In the genomic region with DNA sequence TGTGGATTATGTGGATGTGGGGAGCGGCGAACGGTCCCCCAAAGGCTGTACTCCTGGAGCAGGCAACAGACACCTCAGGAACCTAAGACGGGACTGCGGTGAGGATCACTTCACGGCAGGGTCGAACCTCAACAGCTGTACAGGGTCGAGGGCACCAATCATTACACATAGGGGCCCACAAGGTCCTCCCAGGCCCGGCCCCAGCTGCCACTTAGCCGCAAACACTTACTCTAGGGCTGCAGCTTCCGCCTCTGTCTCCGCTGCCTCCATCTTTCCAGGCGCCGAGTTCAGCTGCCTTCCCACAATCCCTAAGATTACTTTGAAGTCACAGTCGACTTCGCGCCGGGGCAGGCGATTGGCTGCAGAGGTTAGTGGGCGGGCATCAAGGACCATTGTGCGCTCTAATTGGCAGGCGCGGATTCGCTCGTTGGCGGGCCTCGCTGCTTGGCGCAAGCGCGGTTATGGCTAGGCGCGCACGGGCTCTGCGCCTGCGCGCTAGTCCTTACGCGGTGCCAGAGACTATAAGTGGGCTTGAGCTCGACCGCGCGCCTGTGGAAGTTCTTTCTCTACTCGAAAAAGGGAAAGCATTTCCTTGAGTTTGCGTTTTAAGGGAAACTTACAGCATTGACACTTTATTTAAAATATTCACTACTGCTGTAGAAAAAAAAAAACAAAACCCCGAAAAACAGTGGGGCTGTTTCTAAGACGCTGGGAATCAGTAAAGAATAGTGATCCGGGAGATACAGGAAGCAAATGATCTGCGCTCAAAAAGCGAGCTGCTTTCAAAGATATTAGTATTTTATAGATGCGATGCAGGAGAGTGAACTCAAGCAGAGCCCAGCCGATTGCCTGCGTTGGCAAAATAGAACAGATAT, we compare ENCODE assay signal across 1 cellular context.
TF ChIP-seq lines count a peak whose summit lies in the region.

ZWINT (minus strand) TSS at position 293 of the 875 bp plus-strand sequence; CDS start at position 270, 23 bp downstream.

TF ChIP-seq in K562, 482 proteins besides CTCF, POLR2A, EP300 and RAD21 (continued from another document and continues in another):
- TF ChIP-seq HMG20A (CRISPR knock-in tag; conservative IDR thresholded peaks at IDR 0.05) (no peak), SRSF3 (IDR thresholded peaks at IDR 0.05; ENCODE audit: insufficient read depth, low read length) (no peak), SP2 (IDR thresholded peaks at IDR 0.05; ENCODE audit: extremely low read depth, low read depth, low read length, poor library complexity, severe bottlenecking) (peak; percentile 69), ZKSCAN8 (CRISPR knock-in tag; IDR thresholded peaks at IDR 0.05) (no peak), PRMT5 (CRISPR knock-in tag; IDR thresholded peaks at IDR 0.05) (no peak), SIN3A (IDR thresholded peaks at IDR 0.05; ENCODE audit: borderline replicate concordance in 2 of 2, control insufficient read depth in 1 of 2, low read depth in 2 of 2, low read length in 2 of 2) (peak; percentile 78 to 91; a peak in 2 of 4 replicates), ELF4 (CRISPR knock-in tag; IDR thresholded peaks at IDR 0.05) (no peak), HNRNPLL (IDR thresholded peaks at IDR 0.05; ENCODE audit: low read depth, low read length, poor library complexity, severe bottlenecking) (peak; percentile 15), SMARCC2 (IDR thresholded peaks at IDR 0.05; ENCODE audit: low read depth) (no peak), TRIM28 (IDR thresholded peaks at IDR 0.05) (no peak), CBFA2T3 (IDR thresholded peaks at IDR 0.05) (no peak), CREB1 (IDR thresholded peaks at IDR 0.05) (0 out of 2 replicates have a peak, but pooled peaks have one; percentile 50), CREB1 (CRISPR knock-in tag; IDR thresholded peaks at IDR 0.05) (peak; percentile 42; the same call in 1 of the 2 replicates), ZNF146 (CRISPR knock-in tag; IDR thresholded peaks at IDR 0.05; ENCODE audit: unreplicated experiment) (no peak), DNMT1 (IDR thresholded peaks at IDR 0.05) (no peak)
- TF ChIP-seq, protein P1, sequence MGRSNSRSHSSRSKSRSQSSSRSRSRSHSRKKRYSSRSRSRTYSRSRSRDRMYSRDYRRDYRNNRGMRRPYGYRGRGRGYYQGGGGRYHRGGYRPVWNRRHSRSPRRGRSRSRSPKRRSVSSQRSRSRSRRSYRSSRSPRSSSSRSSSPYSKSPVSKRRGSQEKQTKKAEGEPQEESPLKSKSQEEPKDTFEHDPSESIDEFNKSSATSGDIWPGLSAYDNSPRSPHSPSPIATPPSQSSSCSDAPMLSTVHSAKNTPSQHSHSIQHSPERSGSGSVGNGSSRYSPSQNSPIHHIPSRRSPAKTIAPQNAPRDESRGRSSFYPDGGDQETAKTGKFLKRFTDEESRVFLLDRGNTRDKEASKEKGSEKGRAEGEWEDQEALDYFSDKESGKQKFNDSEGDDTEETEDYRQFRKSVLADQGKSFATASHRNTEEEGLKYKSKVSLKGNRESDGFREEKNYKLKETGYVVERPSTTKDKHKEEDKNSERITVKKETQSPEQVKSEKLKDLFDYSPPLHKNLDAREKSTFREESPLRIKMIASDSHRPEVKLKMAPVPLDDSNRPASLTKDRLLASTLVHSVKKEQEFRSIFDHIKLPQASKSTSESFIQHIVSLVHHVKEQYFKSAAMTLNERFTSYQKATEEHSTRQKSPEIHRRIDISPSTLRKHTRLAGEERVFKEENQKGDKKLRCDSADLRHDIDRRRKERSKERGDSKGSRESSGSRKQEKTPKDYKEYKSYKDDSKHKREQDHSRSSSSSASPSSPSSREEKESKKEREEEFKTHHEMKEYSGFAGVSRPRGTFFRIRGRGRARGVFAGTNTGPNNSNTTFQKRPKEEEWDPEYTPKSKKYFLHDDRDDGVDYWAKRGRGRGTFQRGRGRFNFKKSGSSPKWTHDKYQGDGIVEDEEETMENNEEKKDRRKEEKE (IDR thresholded peaks at IDR 0.05; ENCODE audit: borderline replicate concordance in 1 of 2, control insufficient read depth in 1 of 2, low read depth in 2 of 2, low read length in 1 of 2), result no peak
- TF ChIP-seq, protein P2, sequence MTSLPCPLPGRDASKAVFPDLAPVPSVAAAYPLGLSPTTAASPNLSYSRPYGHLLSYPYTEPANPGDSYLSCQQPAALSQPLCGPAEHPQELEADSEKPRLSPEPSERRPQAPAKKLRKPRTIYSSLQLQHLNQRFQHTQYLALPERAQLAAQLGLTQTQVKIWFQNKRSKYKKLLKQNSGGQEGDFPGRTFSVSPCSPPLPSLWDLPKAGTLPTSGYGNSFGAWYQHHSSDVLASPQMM (CRISPR knock-in tag; IDR thresholded peaks at IDR 0.05), result no peak
- TF ChIP-seq, protein P3, sequence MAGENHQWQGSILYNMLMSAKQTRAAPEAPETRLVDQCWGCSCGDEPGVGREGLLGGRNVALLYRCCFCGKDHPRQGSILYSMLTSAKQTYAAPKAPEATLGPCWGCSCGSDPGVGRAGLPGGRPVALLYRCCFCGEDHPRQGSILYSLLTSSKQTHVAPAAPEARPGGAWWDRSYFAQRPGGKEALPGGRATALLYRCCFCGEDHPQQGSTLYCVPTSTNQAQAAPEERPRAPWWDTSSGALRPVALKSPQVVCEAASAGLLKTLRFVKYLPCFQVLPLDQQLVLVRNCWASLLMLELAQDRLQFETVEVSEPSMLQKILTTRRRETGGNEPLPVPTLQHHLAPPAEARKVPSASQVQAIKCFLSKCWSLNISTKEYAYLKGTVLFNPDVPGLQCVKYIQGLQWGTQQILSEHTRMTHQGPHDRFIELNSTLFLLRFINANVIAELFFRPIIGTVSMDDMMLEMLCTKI (IDR thresholded peaks at IDR 0.05; ENCODE audit: partially characterized antibody), result no peak
- TF ChIP-seq, protein P4, sequence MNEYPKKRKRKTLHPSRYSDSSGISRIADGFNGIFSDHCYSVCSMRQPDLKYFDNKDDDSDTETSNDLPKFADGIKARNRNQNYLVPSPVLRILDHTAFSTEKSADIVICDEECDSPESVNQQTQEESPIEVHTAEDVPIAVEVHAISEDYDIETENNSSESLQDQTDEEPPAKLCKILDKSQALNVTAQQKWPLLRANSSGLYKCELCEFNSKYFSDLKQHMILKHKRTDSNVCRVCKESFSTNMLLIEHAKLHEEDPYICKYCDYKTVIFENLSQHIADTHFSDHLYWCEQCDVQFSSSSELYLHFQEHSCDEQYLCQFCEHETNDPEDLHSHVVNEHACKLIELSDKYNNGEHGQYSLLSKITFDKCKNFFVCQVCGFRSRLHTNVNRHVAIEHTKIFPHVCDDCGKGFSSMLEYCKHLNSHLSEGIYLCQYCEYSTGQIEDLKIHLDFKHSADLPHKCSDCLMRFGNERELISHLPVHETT (CRISPR knock-in tag; conservative IDR thresholded peaks at IDR 0.05 in 1 of 2, IDR thresholded peaks at IDR 0.05 in 1 of 2), result no peak; a peak in 1 of 4 replicates
- TF ChIP-seq, protein P5, sequence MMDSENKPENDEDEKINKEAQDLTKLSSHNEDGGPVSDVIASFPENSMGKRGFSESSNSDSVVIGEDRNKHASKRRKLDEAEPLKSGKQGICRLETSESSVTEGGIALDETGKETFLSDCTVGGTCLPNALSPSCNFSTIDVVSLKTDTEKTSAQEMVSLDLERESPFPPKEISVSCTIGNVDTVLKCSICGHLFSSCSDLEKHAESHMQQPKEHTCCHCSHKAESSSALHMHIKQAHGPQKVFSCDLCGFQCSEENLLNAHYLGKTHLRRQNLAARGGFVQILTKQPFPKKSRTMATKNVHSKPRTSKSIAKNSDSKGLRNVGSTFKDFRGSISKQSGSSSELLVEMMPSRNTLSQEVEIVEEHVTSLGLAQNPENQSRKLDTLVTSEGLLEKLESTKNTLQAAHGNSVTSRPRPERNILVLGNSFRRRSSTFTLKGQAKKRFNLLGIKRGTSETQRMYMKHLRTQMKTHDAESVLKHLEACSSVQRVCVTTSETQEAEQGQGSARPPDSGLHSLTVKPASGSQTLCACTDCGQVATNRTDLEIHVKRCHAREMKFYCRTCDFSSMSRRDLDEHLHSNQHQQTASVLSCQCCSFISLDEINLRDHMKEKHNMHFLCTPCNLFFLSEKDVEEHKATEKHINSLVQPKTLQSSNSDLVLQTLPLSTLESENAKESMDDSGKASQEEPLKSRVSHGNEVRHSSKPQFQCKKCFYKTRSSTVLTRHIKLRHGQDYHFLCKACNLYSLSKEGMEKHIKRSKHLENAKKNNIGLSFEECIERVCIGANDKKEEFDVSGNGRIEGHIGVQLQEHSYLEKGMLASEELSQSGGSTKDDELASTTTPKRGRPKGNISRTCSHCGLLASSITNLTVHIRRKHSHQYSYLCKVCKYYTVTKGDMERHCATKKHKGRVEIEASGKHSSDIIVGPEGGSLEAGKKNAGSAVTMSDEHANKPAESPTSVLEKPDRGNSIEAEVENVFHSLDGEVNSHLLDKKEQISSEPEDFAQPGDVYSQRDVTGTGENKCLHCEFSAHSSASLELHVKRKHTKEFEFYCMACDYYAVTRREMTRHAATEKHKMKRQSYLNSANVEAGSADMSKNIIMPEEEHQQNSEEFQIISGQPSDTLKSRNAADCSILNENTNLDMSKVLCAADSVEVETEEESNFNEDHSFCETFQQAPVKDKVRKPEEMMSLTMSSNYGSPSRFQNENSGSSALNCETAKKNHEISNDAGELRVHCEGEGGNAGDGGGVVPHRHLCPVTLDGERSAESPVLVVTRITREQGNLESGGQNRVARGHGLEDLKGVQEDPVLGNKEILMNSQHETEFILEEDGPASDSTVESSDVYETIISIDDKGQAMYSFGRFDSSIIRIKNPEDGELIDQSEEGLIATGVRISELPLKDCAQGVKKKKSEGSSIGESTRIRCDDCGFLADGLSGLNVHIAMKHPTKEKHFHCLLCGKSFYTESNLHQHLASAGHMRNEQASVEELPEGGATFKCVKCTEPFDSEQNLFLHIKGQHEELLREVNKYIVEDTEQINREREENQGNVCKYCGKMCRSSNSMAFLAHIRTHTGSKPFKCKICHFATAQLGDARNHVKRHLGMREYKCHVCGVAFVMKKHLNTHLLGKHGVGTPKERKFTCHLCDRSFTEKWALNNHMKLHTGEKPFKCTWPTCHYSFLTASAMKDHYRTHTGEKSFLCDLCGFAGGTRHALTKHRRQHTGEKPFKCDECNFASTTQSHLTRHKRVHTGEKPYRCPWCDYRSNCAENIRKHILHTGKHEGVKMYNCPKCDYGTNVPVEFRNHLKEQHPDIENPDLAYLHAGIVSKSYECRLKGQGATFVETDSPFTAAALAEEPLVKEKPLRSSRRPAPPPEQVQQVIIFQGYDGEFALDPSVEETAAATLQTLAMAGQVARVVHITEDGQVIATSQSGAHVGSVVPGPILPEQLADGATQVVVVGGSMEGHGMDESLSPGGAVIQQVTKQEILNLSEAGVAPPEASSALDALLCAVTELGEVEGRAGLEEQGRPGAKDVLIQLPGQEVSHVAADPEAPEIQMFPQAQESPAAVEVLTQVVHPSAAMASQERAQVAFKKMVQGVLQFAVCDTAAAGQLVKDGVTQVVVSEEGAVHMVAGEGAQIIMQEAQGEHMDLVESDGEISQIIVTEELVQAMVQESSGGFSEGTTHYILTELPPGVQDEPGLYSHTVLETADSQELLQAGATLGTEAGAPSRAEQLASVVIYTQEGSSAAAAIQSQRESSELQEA (IDR thresholded peaks at IDR 0.05; ENCODE audit: low read depth), result no peak
